1 cellular context compared by ENCODE assay signal in the genomic region with DNA sequence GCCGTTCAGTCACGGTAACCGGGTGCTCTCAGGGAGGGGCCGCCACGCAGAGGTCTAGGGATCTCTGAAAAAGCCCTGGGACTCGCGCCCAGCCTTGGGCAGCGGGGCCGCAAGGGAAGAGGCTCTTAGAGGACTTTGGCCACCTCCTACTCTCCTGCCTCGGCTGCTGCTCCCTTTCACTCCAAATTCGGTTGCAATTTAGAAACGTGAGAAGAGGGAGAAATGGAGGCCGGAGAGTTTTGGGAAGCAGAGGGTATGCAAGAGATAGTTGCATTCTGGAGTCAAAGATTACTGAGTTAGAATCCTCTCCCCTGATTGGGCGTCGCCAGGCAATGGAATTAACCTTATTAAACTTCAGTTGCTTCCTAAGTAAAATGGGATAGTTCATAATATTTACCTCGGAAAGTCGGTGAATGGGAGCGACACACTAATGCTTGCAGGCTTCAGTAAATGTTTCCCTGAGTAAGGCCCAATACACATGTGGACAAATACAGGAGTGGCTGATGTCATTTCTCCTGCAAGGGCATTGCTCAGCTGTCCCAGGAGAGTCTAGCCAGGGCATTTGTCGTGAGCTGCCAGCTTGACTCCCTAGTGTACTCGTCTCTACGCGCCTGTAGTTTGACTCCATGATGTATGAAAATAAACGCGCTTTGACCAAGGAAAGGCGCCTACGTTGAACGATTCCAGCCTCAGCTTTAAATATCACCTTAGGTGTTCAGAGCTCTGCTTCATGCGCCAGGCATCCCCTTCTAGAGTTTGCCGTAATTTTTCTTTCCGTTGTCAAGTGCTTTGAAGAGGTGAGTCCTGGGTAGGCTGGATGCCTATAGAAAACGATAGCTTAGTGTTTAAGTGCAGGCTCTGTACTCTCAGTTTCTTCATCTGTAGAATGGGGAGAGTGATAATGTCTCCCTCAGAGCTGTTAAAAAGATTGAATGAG.
TF ChIP-seq lines count a peak whose summit lies in the region.

No MANE protein-coding gene starts in this region.

TF ChIP-seq in K562, 482 proteins besides CTCF, POLR2A, EP300 and RAD21 (continued from another document and continues in another):
- TF ChIP-seq E2F3 (CRISPR knock-in tag; IDR thresholded peaks at IDR 0.05): no peak
- TF ChIP-seq, protein P1, sequence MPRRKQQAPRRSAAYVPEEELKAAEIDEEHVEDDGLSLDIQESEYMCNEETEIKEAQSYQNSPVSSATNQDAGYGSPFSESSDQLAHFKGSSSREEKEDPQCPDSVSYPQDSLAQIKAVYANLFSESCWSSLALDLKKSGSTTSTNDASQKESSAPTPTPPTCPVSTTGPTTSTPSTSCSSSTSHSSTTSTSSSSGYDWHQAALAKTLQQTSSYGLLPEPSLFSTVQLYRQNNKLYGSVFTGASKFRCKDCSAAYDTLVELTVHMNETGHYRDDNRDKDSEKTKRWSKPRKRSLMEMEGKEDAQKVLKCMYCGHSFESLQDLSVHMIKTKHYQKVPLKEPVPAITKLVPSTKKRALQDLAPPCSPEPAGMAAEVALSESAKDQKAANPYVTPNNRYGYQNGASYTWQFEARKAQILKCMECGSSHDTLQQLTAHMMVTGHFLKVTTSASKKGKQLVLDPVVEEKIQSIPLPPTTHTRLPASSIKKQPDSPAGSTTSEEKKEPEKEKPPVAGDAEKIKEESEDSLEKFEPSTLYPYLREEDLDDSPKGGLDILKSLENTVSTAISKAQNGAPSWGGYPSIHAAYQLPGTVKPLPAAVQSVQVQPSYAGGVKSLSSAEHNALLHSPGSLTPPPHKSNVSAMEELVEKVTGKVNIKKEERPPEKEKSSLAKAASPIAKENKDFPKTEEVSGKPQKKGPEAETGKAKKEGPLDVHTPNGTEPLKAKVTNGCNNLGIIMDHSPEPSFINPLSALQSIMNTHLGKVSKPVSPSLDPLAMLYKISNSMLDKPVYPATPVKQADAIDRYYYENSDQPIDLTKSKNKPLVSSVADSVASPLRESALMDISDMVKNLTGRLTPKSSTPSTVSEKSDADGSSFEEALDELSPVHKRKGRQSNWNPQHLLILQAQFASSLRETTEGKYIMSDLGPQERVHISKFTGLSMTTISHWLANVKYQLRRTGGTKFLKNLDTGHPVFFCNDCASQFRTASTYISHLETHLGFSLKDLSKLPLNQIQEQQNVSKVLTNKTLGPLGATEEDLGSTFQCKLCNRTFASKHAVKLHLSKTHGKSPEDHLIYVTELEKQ (CRISPR knock-in tag; IDR thresholded peaks at IDR 0.05): no peak
- no peak for TF ChIP-seq PTTG1 (tag; IDR thresholded peaks at IDR 0.05; ENCODE audit: low read depth)
- TF ChIP-seq, protein P2, sequence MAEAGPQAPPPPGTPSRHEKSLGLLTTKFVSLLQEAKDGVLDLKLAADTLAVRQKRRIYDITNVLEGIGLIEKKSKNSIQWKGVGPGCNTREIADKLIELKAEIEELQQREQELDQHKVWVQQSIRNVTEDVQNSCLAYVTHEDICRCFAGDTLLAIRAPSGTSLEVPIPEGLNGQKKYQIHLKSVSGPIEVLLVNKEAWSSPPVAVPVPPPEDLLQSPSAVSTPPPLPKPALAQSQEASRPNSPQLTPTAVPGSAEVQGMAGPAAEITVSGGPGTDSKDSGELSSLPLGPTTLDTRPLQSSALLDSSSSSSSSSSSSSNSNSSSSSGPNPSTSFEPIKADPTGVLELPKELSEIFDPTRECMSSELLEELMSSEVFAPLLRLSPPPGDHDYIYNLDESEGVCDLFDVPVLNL (CRISPR knock-in tag; IDR thresholded peaks at IDR 0.05; ENCODE audit: low read depth): no peak
- no peak for TF ChIP-seq ESRRB (CRISPR knock-in tag; IDR thresholded peaks at IDR 0.05; ENCODE audit: borderline replicate concordance)
- TF ChIP-seq HDAC1 (IDR thresholded peaks at IDR 0.05): 0 out of 4 replicates have a peak, but pooled peaks have one; percentile 3 to 23
- TF ChIP-seq RBM39 (optimal IDR thresholded peaks at IDR 0.05; ENCODE audit: low read depth, low read length): no peak
- TF ChIP-seq KDM5B (IDR thresholded peaks at IDR 0.05; ENCODE audit: insufficient replicate concordance, low read depth, low read length): peak; percentile 32
- TF ChIP-seq HCFC1 (IDR thresholded peaks at IDR 0.05; ENCODE audit: low read depth, low read length): no peak
- no peak for TF ChIP-seq HNRNPH1 (optimal IDR thresholded peaks at IDR 0.05; ENCODE audit: low read depth, low read length)
- TF ChIP-seq ZKSCAN1 (IDR thresholded peaks at IDR 0.05; ENCODE audit: low read depth, low read length): no peak
- TF ChIP-seq, protein P3, sequence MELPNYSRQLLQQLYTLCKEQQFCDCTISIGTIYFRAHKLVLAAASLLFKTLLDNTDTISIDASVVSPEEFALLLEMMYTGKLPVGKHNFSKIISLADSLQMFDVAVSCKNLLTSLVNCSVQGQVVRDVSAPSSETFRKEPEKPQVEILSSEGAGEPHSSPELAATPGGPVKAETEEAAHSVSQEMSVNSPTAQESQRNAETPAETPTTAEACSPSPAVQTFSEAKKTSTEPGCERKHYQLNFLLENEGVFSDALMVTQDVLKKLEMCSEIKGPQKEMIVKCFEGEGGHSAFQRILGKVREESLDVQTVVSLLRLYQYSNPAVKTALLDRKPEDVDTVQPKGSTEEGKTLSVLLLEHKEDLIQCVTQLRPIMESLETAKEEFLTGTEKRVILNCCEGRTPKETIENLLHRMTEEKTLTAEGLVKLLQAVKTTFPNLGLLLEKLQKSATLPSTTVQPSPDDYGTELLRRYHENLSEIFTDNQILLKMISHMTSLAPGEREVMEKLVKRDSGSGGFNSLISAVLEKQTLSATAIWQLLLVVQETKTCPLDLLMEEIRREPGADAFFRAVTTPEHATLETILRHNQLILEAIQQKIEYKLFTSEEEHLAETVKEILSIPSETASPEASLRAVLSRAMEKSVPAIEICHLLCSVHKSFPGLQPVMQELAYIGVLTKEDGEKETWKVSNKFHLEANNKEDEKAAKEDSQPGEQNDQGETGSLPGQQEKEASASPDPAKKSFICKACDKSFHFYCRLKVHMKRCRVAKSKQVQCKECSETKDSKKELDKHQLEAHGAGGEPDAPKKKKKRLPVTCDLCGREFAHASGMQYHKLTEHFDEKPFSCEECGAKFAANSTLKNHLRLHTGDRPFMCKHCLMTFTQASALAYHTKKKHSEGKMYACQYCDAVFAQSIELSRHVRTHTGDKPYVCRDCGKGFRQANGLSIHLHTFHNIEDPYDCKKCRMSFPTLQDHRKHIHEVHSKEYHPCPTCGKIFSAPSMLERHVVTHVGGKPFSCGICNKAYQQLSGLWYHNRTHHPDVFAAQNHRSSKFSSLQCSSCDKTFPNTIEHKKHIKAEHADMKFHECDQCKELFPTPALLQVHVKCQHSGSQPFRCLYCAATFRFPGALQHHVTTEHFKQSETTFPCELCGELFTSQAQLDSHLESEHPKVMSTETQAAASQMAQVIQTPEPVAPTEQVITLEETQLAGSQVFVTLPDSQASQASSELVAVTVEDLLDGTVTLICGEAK (IDR thresholded peaks at IDR 0.05): no peak
- TF ChIP-seq, protein P3 (CRISPR knock-in tag; IDR thresholded peaks at IDR 0.05): no peak
- no peak for TF ChIP-seq NFIX (CRISPR knock-in tag; IDR thresholded peaks at IDR 0.05; ENCODE audit: low read depth)
- no peak for TF ChIP-seq ZNF280B (CRISPR knock-in tag; IDR thresholded peaks at IDR 0.05)
- no peak for TF ChIP-seq DEAF1 (CRISPR knock-in tag; IDR thresholded peaks at IDR 0.05)
- TF ChIP-seq EHMT2 (IDR thresholded peaks at IDR 0.05): no peak
- TF ChIP-seq ZNF395 (CRISPR knock-in tag; IDR thresholded peaks at IDR 0.05): peak; percentile 58
- TF ChIP-seq TCFL5 (CRISPR knock-in tag; conservative IDR thresholded peaks at IDR 0.05): no peak
- TF ChIP-seq, protein P4, sequence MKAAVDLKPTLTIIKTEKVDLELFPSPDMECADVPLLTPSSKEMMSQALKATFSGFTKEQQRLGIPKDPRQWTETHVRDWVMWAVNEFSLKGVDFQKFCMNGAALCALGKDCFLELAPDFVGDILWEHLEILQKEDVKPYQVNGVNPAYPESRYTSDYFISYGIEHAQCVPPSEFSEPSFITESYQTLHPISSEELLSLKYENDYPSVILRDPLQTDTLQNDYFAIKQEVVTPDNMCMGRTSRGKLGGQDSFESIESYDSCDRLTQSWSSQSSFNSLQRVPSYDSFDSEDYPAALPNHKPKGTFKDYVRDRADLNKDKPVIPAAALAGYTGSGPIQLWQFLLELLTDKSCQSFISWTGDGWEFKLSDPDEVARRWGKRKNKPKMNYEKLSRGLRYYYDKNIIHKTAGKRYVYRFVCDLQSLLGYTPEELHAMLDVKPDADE (conservative IDR thresholded peaks at IDR 0.05; ENCODE audit: control insufficient read depth, low read depth, low read length): 0 out of 2 replicates have a peak, but pooled peaks have one; percentile 12
- TF ChIP-seq, protein P5, sequence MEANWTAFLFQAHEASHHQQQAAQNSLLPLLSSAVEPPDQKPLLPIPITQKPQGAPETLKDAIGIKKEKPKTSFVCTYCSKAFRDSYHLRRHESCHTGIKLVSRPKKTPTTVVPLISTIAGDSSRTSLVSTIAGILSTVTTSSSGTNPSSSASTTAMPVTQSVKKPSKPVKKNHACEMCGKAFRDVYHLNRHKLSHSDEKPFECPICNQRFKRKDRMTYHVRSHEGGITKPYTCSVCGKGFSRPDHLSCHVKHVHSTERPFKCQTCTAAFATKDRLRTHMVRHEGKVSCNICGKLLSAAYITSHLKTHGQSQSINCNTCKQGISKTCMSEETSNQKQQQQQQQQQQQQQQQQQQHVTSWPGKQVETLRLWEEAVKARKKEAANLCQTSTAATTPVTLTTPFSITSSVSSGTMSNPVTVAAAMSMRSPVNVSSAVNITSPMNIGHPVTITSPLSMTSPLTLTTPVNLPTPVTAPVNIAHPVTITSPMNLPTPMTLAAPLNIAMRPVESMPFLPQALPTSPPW (CRISPR knock-in tag; IDR thresholded peaks at IDR 0.05): no peak; the same call in 1 of the 2 replicates
- TF ChIP-seq RUNX1 (IDR thresholded peaks at IDR 0.05; ENCODE audit: low read depth): no peak
- no peak for TF ChIP-seq SP2 (IDR thresholded peaks at IDR 0.05; ENCODE audit: extremely low read depth, low read depth, low read length, poor library complexity, severe bottlenecking)
